ENCODE assay signal across 7 cellular contexts in the genomic region with DNA sequence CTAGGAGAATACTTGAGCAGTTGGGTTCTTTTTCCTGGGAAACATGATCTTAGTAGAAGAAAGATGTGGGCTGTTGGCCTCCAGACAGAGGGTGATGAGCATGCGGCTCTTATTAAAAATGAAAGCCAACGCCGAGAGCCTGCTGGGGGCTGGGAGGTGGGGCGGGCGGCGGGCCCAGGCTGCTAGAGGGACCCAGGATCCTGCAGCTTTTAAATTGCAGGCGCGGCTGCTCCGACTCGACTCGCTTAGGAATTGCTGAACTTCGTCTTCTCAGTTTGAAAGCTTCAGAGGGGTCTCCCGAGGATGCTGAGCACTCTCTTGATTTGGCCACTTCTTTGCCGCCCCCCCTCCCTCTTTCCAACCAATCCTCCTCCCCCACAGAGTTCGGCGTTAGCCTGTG. TPM values are rescaled to one million over a fixed set of nuclear protein-coding genes. Genes with fewer than 3 reads are reported as not detected.
DNase-seq lines count a peak whose midpoint lies in the region; ATAC-seq and TF ChIP-seq lines count a peak whose summit lies in the region.

No MANE protein-coding gene starts in this region.

- peak overlapping the region; percentile 81 for H3K4me3 Mint-ChIP-seq in activated naive CD4-positive, alpha-beta T cell treated with anti-CD3 and anti-CD28 coated beads, Interleukin-2, amount 10 ng/mL, durations not matched to agents 7 days and 5 days

- peaks cover 34% of the 10 kb centered on the region for H3K36me3 Mint-ChIP-seq in activated naive CD4-positive, alpha-beta T cell treated with anti-CD3 and anti-CD28 coated beads, Interleukin-2, amount 10 ng/mL, durations not matched to agents 7 days and 5 days

- DNase-seq in NCI-H2227 (lab: John Stamatoyannopoulos, UW; ENCODE audit: unreplicated experiment) (peak; percentile 52), Right ventricle myocardium inferior (ENCODE audit: missing footprints) (no peak), posterior vena cava (ENCODE audit: low spot score) (peak; percentile 78), NOMO-1 treated with DMSO at 0.1 percent for 48 hours (lab: John Stamatoyannopoulos, UW; ENCODE audit: unreplicated experiment) (no peak)
- DNase-seq in activated naive CD4-positive, alpha-beta T cell treated with anti-CD3 and anti-CD28 coated beads, Interleukin-2, amount 10 ng/mL, durations not matched to agents 7 days and 5 days, result peak; percentile 66

- CTCF ChIA-PET in activated naive CD4-positive, alpha-beta T cell treated with anti-CD3 and anti-CD28 coated beads, Interleukin-2, amount 10 ng/mL, durations not matched to agents 7 days and 5 days (lab: Charles Lee), result interaction anchor here (0.7 to 0.9 kb wide), 3 partner anchors 55 to 109 kb away, joined by 3 read pairs; no protein-coding TSS in a partner anchor

- peaks cover 19% of the 10 kb centered on the region for H3K27me3 Mint-ChIP-seq in activated naive CD4-positive, alpha-beta T cell treated with anti-CD3 and anti-CD28 coated beads, Interleukin-2, amount 10 ng/mL, durations not matched to agents 7 days and 5 days

- no peaks in the 10 kb centered on the region for H3K9me3 Mint-ChIP-seq in activated naive CD4-positive, alpha-beta T cell treated with anti-CD3 and anti-CD28 coated beads, Interleukin-2, amount 10 ng/mL, durations not matched to agents 7 days and 5 days

- peak overlapping the region; percentile 87 for H3K27ac Mint-ChIP-seq in activated naive CD4-positive, alpha-beta T cell treated with anti-CD3 and anti-CD28 coated beads, Interleukin-2, amount 10 ng/mL, durations not matched to agents 7 days and 5 days

- TF ChIP-seq CTCF in GM12875 (IDR thresholded peaks at IDR 0.05; ENCODE audit: borderline replicate concordance, insufficient read depth, low read depth, low read length), result no peak

- ATAC-seq in Right ventricle myocardium inferior (peak; percentile 42), HG03025 (IDR thresholded peaks at IDR 0.05; ENCODE audit: low FRiP score, unreplicated experiment) (no peak)

- H3K4me3 ChIP-seq in GM12875 (ENCODE audit: low read depth, low read length), result peak overlapping the region; percentile 80

- H3K4me1 Mint-ChIP-seq in activated naive CD4-positive, alpha-beta T cell treated with anti-CD3 and anti-CD28 coated beads, Interleukin-2, amount 10 ng/mL, durations not matched to agents 7 days and 5 days, result peaks cover 51% of the 10 kb centered on the region

- intact Hi-C loops in Right ventricle myocardium inferior (cut with DNase I) (loop anchor here (1.0 to 2.0 kb wide), 2 partner anchors 37 to 63 kb away; no protein-coding TSS in a partner anchor), posterior vena cava (cut with DNase I) (loop anchor here in 1 of 2 donors (10.0 kb wide), 1 partner anchor 69 kb away; no protein-coding TSS in a partner anchor)

RNA-seq across cellular contexts. Expression of a gene that starts 1.2 kb away (rescaled TPM):
- total RNA-seq in Right ventricle myocardium inferior (93.4 TPM), posterior vena cava (10 to 100 TPM; 35.3 to 43.2 TPM)

Comparison
In these comparisons a context has a peak if more than half of its experiments do, and no peak if none do; other contexts are left out.
1. DNase-seq: peak in NCI-H2227 (single experiment), activated naive CD4-positive, alpha-beta T cell treated with anti-CD3 and anti-CD28 coated beads, Interleukin-2, amount 10 ng/mL, durations not matched to agents 7 days and 5 days (single experiment) and posterior vena cava (single experiment); none in Right ventricle myocardium inferior (single experiment) and NOMO-1 treated with DMSO at 0.1 percent for 48 hours (single experiment).